In the genomic region with DNA sequence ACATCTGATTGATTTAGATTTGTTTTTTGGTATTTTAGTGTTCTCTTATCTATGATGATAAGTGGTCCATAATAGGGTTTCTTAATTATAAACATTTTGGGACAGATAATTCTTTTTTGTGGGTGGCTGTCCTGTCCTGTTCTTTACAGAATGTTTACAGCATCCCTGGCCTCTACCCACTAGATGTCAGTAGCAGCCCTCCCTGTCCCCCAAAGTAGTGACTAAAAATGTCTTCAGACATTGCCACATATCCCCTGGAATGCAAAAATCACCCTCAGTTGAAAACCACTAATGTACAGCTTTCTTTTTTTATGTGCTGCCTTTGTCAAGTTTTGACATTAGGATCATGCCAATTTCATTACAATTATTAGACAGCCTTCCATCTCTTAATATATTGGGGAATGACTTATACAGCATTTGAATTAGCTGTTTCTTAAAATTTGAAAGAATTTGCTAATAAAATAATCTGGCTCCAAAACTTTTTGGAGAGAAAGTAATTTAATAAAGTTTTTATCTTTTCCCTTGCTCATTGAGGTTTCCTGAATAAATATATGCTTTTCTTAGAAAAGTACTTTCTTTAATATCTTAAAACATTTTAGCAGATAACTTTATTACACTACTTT, we compare ENCODE assay signal across 1 cellular context.
TF ChIP-seq lines count a peak whose summit lies in the region.

No MANE protein-coding gene starts in this region.

TF ChIP-seq in GM12878, 131 proteins besides CTCF, POLR2A, EP300 and RAD21 (continued from another document):
- no peak for TF ChIP-seq ZNF24 (IDR thresholded peaks at IDR 0.05)
- TF ChIP-seq SP1 (IDR thresholded peaks at IDR 0.05; ENCODE audit: low read depth, low read length) = no peak
- TF ChIP-seq, protein P1, sequence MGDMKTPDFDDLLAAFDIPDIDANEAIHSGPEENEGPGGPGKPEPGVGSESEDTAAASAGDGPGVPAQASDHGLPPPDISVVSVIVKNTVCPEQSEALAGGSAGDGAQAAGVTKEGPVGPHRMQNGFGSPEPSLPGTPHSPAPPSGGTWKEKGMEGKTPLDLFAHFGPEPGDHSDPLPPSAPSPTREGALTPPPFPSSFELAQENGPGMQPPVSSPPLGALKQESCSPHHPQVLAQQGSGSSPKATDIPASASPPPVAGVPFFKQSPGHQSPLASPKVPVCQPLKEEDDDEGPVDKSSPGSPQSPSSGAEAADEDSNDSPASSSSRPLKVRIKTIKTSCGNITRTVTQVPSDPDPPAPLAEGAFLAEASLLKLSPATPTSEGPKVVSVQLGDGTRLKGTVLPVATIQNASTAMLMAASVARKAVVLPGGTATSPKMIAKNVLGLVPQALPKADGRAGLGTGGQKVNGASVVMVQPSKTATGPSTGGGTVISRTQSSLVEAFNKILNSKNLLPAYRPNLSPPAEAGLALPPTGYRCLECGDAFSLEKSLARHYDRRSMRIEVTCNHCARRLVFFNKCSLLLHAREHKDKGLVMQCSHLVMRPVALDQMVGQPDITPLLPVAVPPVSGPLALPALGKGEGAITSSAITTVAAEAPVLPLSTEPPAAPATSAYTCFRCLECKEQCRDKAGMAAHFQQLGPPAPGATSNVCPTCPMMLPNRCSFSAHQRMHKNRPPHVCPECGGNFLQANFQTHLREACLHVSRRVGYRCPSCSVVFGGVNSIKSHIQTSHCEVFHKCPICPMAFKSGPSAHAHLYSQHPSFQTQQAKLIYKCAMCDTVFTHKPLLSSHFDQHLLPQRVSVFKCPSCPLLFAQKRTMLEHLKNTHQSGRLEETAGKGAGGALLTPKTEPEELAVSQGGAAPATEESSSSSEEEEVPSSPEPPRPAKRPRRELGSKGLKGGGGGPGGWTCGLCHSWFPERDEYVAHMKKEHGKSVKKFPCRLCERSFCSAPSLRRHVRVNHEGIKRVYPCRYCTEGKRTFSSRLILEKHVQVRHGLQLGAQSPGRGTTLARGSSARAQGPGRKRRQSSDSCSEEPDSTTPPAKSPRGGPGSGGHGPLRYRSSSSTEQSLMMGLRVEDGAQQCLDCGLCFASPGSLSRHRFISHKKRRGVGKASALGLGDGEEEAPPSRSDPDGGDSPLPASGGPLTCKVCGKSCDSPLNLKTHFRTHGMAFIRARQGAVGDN (IDR thresholded peaks at IDR 0.05) = no peak
- no peak for TF ChIP-seq CHD2 (IDR thresholded peaks at IDR 0.05; ENCODE audit: borderline replicate concordance, low read depth, low read length)
- no peak for TF ChIP-seq MTA2 (IDR thresholded peaks at IDR 0.05; ENCODE audit: low read depth)
- no peak for TF ChIP-seq TCF7 (IDR thresholded peaks at IDR 0.05; ENCODE audit: borderline replicate concordance)
- TF ChIP-seq, protein P2, sequence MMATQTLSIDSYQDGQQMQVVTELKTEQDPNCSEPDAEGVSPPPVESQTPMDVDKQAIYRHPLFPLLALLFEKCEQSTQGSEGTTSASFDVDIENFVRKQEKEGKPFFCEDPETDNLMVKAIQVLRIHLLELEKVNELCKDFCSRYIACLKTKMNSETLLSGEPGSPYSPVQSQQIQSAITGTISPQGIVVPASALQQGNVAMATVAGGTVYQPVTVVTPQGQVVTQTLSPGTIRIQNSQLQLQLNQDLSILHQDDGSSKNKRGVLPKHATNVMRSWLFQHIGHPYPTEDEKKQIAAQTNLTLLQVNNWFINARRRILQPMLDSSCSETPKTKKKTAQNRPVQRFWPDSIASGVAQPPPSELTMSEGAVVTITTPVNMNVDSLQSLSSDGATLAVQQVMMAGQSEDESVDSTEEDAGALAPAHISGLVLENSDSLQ (IDR thresholded peaks at IDR 0.05) = no peak
- TF ChIP-seq, protein P3, sequence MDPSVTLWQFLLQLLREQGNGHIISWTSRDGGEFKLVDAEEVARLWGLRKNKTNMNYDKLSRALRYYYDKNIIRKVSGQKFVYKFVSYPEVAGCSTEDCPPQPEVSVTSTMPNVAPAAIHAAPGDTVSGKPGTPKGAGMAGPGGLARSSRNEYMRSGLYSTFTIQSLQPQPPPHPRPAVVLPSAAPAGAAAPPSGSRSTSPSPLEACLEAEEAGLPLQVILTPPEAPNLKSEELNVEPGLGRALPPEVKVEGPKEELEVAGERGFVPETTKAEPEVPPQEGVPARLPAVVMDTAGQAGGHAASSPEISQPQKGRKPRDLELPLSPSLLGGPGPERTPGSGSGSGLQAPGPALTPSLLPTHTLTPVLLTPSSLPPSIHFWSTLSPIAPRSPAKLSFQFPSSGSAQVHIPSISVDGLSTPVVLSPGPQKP (IDR thresholded peaks at IDR 0.05; ENCODE audit: low read depth, low read length) = no peak
- no peak for TF ChIP-seq POLR2AphosphoS2 (IDR thresholded peaks at IDR 0.05; ENCODE audit: low read depth, low read length)
- TF ChIP-seq BACH1 (IDR thresholded peaks at IDR 0.05; ENCODE audit: borderline replicate concordance) = no peak
- TF ChIP-seq IKZF2 (IDR thresholded peaks at IDR 0.05) = no peak
- TF ChIP-seq, protein P4, sequence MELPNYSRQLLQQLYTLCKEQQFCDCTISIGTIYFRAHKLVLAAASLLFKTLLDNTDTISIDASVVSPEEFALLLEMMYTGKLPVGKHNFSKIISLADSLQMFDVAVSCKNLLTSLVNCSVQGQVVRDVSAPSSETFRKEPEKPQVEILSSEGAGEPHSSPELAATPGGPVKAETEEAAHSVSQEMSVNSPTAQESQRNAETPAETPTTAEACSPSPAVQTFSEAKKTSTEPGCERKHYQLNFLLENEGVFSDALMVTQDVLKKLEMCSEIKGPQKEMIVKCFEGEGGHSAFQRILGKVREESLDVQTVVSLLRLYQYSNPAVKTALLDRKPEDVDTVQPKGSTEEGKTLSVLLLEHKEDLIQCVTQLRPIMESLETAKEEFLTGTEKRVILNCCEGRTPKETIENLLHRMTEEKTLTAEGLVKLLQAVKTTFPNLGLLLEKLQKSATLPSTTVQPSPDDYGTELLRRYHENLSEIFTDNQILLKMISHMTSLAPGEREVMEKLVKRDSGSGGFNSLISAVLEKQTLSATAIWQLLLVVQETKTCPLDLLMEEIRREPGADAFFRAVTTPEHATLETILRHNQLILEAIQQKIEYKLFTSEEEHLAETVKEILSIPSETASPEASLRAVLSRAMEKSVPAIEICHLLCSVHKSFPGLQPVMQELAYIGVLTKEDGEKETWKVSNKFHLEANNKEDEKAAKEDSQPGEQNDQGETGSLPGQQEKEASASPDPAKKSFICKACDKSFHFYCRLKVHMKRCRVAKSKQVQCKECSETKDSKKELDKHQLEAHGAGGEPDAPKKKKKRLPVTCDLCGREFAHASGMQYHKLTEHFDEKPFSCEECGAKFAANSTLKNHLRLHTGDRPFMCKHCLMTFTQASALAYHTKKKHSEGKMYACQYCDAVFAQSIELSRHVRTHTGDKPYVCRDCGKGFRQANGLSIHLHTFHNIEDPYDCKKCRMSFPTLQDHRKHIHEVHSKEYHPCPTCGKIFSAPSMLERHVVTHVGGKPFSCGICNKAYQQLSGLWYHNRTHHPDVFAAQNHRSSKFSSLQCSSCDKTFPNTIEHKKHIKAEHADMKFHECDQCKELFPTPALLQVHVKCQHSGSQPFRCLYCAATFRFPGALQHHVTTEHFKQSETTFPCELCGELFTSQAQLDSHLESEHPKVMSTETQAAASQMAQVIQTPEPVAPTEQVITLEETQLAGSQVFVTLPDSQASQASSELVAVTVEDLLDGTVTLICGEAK (IDR thresholded peaks at IDR 0.05; ENCODE audit: borderline replicate concordance) = peak; percentile 31; the same call in 1 of the 2 replicates
- no peak for TF ChIP-seq EZH2 (IDR thresholded peaks at IDR 0.05; ENCODE audit: borderline replicate concordance, control insufficient read depth, low read depth, low read length)
- no peak for TF ChIP-seq NR2C1 (IDR thresholded peaks at IDR 0.05)
- TF ChIP-seq RBBP5 (conservative IDR thresholded peaks at IDR 0.05) = no peak
- 0 out of 4 replicates have a peak, but pooled peaks of 1 of the 2 experiments have one; percentile 9 for TF ChIP-seq BHLHE40 (IDR thresholded peaks at IDR 0.05; ENCODE audit: borderline replicate concordance in 1 of 2, low read depth in 2 of 2, low read length in 1 of 2)
- peak; percentile 77; the same call in 1 of the 2 replicates for TF ChIP-seq SMC3 (IDR thresholded peaks at IDR 0.05; ENCODE audit: borderline replicate concordance, low read length)
